7 cellular contexts compared by ENCODE assay signal in genomic region chr3:17828388-17828787, GRCh38.
"Had no signal": no experiment of that assay in that cellular context is flagged by ENCODE, and none has a peak within 500 bp of the region (broad histone marks: within the 10 kb centered on the region; RNA-seq: fewer than 3 reads in every experiment).

No MANE protein-coding gene starts in this region.

- ATAC-seq: HCT116, HepG2 had no signal

- DNase-seq: GM23248, GOT3, H7, HFFc6 had no signal

- H3K9me3 Mint-ChIP-seq: HFFc6, IgD-negative memory B cell had no signal

- H3K27ac Mint-ChIP-seq: HFFc6, IgD-negative memory B cell had no signal

- H3K4me3 Mint-ChIP-seq: HFFc6, IgD-negative memory B cell had no signal

- FAIRE-seq: HepG2 had no signal

- H3K4me1 Mint-ChIP-seq: IgD-negative memory B cell had no signal
